Comparison of ENCODE assay signal across 8 cellular contexts in genomic region chr12:104137902-104138746, GRCh38. TPM values are rescaled to one million over a fixed set of nuclear protein-coding genes. Genes with fewer than 3 reads are reported as not detected.
A peak's percentile ranks its signal among the peaks of the same experiment; 100 is the strongest.
DNase-seq lines count a peak whose midpoint lies in the region; ATAC-seq and TF ChIP-seq lines count a peak whose summit lies in the region.

TSS of gene NFYB (minus strand) at chr12:104138210. CDS start at chr12:104135453, 2,757 bp downstream.

- peak within 1 kb of the TSS; percentile 98 to 99 (median 98) for H3K27ac Mint-ChIP-seq in nephron
- H3K27ac Mint-ChIP-seq in stimulated activated naive CD8-positive, alpha-beta T cell treated with anti-CD3 and anti-CD28 coated beads, Interleukin-15, Interleukin-2, amounts not matched to agents 100 ng/mL and 50 ng/mL, for 24 hours, result peak within 1 kb of the TSS; percentile 89

- no peak for TF ChIP-seq CTCF in RWPE2 (IDR thresholded peaks at IDR 0.05; ENCODE audit: poor library complexity, severe bottlenecking)
- no peak for TF ChIP-seq CTCF in fibroblast of pulmonary artery (IDR thresholded peaks at IDR 0.05; ENCODE audit: low read length, missing control alignments)
- TF ChIP-seq CTCF in nephron (IDR thresholded peaks at IDR 0.05; ENCODE audit: unreplicated experiment in 3 of 3), result no peak

- H3K27me3 ChIP-seq in RWPE2 (ENCODE audit: insufficient read depth, poor library complexity, severe bottlenecking), result no peaks in the 10 kb centered on the region

- peaks cover 23% of the 10 kb centered on the region for H3K4me1 Mint-ChIP-seq in nephron
- H3K4me1 Mint-ChIP-seq in stimulated activated naive CD8-positive, alpha-beta T cell treated with anti-CD3 and anti-CD28 coated beads, Interleukin-15, Interleukin-2, amounts not matched to agents 100 ng/mL and 50 ng/mL, for 24 hours (ENCODE audit: low read depth), result peaks cover 28% of the 10 kb centered on the region

- H3K4me3 ChIP-seq in RWPE2 (ENCODE audit: severe bottlenecking), result peak within 1 kb of the TSS; percentile 99
- H3K4me3 ChIP-seq in fibroblast of pulmonary artery (replicated peaks; ENCODE audit: low read depth, low read length), result peak within 1 kb of the TSS; percentile 85

- no peaks in the 10 kb centered on the region for H3K9me3 ChIP-seq in RWPE2 (ENCODE audit: severe bottlenecking)

- peaks cover 19% of the 10 kb centered on the region for H3K4me1 ChIP-seq in RWPE2 (ENCODE audit: insufficient read depth, poor library complexity, severe bottlenecking)

- peak within 1 kb of the TSS; percentile 89 for H3K27ac ChIP-seq in RWPE2 (ENCODE audit: poor library complexity, severe bottlenecking)

- peaks cover 26% of the 10 kb centered on the region for H3K36me3 ChIP-seq in RWPE2 (ENCODE audit: low read depth)

- ATAC-seq in RWPE2 (ENCODE audit: low read depth), result peak; percentile 98

- no peaks in the 10 kb centered on the region for H3K9me3 Mint-ChIP-seq in nephron
- H3K9me3 Mint-ChIP-seq in stimulated activated naive CD8-positive, alpha-beta T cell treated with anti-CD3 and anti-CD28 coated beads, Interleukin-15, Interleukin-2, amounts not matched to agents 100 ng/mL and 50 ng/mL, for 24 hours, result no peaks in the 10 kb centered on the region

- H3K27me3 Mint-ChIP-seq in nephron (ENCODE audit: low read depth), result no peaks in the 10 kb centered on the region
- no peaks in the 10 kb centered on the region for H3K27me3 Mint-ChIP-seq in stimulated activated naive CD8-positive, alpha-beta T cell treated with anti-CD3 and anti-CD28 coated beads, Interleukin-15, Interleukin-2, amounts not matched to agents 100 ng/mL and 50 ng/mL, for 24 hours

- DNase-seq in EH (ENCODE audit: low read depth) (peak; percentile 99), H4 (ENCODE audit: low spot score) (peak; percentile 95), LoVo (ENCODE audit: low spot score) (peak; percentile 98), RWPE2 (ENCODE audit: low spot score) (peak; percentile 94), fibroblast of pulmonary artery (ENCODE audit: low read depth) (peak; percentile 98)
- DNase-seq in activated T-helper 9 cell treated with anti-CD3 and anti-CD28 coated beads, Interleukin-2, amount 50 U/mL, for 16 hours (ENCODE audit: low read depth), result peak; percentile 87

- H3K4me3 Mint-ChIP-seq in nephron, result peak within 1 kb of the TSS; percentile 87 to 95 (median 94)
- peak within 1 kb of the TSS; percentile 88 for H3K4me3 Mint-ChIP-seq in stimulated activated naive CD8-positive, alpha-beta T cell treated with anti-CD3 and anti-CD28 coated beads, Interleukin-15, Interleukin-2, amounts not matched to agents 100 ng/mL and 50 ng/mL, for 24 hours

- H3K36me3 Mint-ChIP-seq in nephron (ENCODE audit: low read depth), result no peaks in the 10 kb centered on the region
- peaks cover 1% of the 10 kb centered on the region for H3K36me3 Mint-ChIP-seq in stimulated activated naive CD8-positive, alpha-beta T cell treated with anti-CD3 and anti-CD28 coated beads, Interleukin-15, Interleukin-2, amounts not matched to agents 100 ng/mL and 50 ng/mL, for 24 hours (ENCODE audit: low read depth)

RNA-seq across cellular contexts. Expression of gene NFYB, which starts in this region (rescaled TPM):
- total RNA-seq in H4 (2014; rRNA removed; shearing (Covaris generic)), result 25.8 and 27.2 TPM in 2 replicates

Comparison
In these comparisons a context has a peak if more than half of its experiments do, and no peak if none do; other contexts are left out.
1. Peak in every context shown above with its lines: DNase-seq, ATAC-seq, H3K4me3 ChIP-seq and H3K27ac ChIP-seq.